12 cellular contexts compared by ENCODE assay signal in genomic region chr1:173333581-173333980, GRCh38.
DNase-seq lines count a peak whose midpoint lies in the region; ATAC-seq and TF ChIP-seq lines count a peak whose summit lies in the region.
"Had no signal": no experiment of that assay in that cellular context is flagged by ENCODE, and none has a peak within 500 bp of the region (broad histone marks: within the 10 kb centered on the region; RNA-seq: fewer than 3 reads in every experiment).

No MANE protein-coding gene starts in this region.

- no peak overlapping the region for H3K27ac ChIP-seq in CD4-positive, alpha-beta T cell (ENCODE audit: low read depth, low read length)
- H3K27ac ChIP-seq: BLaER1, epithelial cell of prostate, KMS-11, skin epidermis had no signal

- H3K27me3 Mint-ChIP-seq in CD4-positive, alpha-beta T cell = no peaks in the 10 kb centered on the region

- peaks cover 15% of the 10 kb centered on the region for H3K4me1 Mint-ChIP-seq in CD4-positive, alpha-beta T cell (ENCODE audit: low read depth)

- peaks cover 4% of the 10 kb centered on the region for H3K36me3 Mint-ChIP-seq in CD4-positive, alpha-beta T cell (ENCODE audit: low read depth)

- POLR2A ChIA-PET in CD4-positive, alpha-beta T cell (lab: Charles Lee) = no interaction called here

- intact Hi-C loops in CD4-positive, alpha-beta T cell (cut with DNase I, micrococcal nuclease) = no loop called here

- H3K27ac Mint-ChIP-seq in CD4-positive, alpha-beta T cell = peak overlapping the region; percentile 28

- H3K9me3 Mint-ChIP-seq in CD4-positive, alpha-beta T cell = no peaks in the 10 kb centered on the region

- no peak for DNase-seq in CD4-positive, alpha-beta T cell
- DNase-seq in MV-4-11 (lab: John Stamatoyannopoulos, UW) (peak; percentile 24), NCI-H1694 (lab: John Stamatoyannopoulos, UW) (no peak), midbrain (lab: John Stamatoyannopoulos, UW) (no peak), HuH-7.5 (ENCODE audit: low spot score) (no peak)
- no peak for DNase-seq in activated effector memory CD4-positive, alpha-beta T cell treated with Interleukin-2 at 50 U/mL for 16 hours

- H3K4me3 Mint-ChIP-seq in CD4-positive, alpha-beta T cell = no peak overlapping the region

- CTCF ChIA-PET in CD4-positive, alpha-beta T cell (lab: Charles Lee) = no interaction called here

- no peaks in the 10 kb centered on the region for H3K9me3 ChIP-seq in CD4-positive, alpha-beta T cell (ENCODE audit: control insufficient read depth, low read length)
- H3K9me3 ChIP-seq: BLaER1 had no signal

- no peaks in the 10 kb centered on the region for H3K27me3 ChIP-seq in CD4-positive, alpha-beta T cell (ENCODE audit: control insufficient read depth, insufficient read depth, low read length)
- H3K27me3 ChIP-seq: BLaER1 had no signal

- ATAC-seq in CD4-positive, alpha-beta T cell (ENCODE audit: poor library complexity) = no peak
- ATAC-seq in GM19023 (IDR thresholded peaks at IDR 0.05; ENCODE audit: unreplicated experiment) = peak; percentile 86
- peak; percentile 74 for ATAC-seq in HG02798 (IDR thresholded peaks at IDR 0.05; ENCODE audit: poor library complexity, unreplicated experiment)

- TF ChIP-seq CTCF in CD4-positive, alpha-beta T cell (IDR thresholded peaks at IDR 0.05) = no peak
